Comparison of ENCODE assay signal across 8 cellular contexts in genomic region chr5:10562202-10563131, GRCh38. TPM values are rescaled to one million over a fixed set of nuclear protein-coding genes. Genes with fewer than 3 reads are reported as not detected.
DNase-seq lines count a peak whose midpoint lies in the region; ATAC-seq and TF ChIP-seq lines count a peak whose summit lies in the region.

No MANE protein-coding gene starts in this region.

- H3K27me3 ChIP-seq in adipocyte (replicated peaks; ENCODE audit: control insufficient read depth, insufficient read depth, low read length): no peaks in the 10 kb centered on the region

- DNase-seq in activated CD4-positive, alpha-beta T cell treated with anti-CD3 and anti-CD28 coated beads for 36 hours: no peak
- no peak for DNase-seq in activated CD4-positive, alpha-beta T cell treated with anti-CD3 and anti-CD28 coated beads for 4 hours
- DNase-seq in adipocyte (ENCODE audit: low read depth) (no peak), osteocyte (ENCODE audit: extremely low spot score, unreplicated experiment) (no peak), NCI-H187 treated with DMSO at 0.1 percent for 48 hours (lab: John Stamatoyannopoulos, UW) (no peak), RPMI8226 (no peak), SIG-M5 treated with dmso at 0.1 percent for 504 hours (lab: John Stamatoyannopoulos, UW; ENCODE audit: unreplicated experiment) (no peak)

- no peaks in the 10 kb centered on the region for H3K9me3 ChIP-seq in adipocyte (ENCODE audit: control insufficient read depth, low read length)

- peak overlapping the region; percentile 90 for H3K4me3 ChIP-seq in adipocyte (ENCODE audit: low read length)

- H3K9ac ChIP-seq in adipocyte (ENCODE audit: low read length): peak overlapping the region; percentile 78

- peaks cover 19% of the 10 kb centered on the region for H3K4me1 Mint-ChIP-seq in activated CD4-positive, alpha-beta T cell treated with anti-CD3 and anti-CD28 coated beads for 36 hours
- peaks cover 27% of the 10 kb centered on the region for H3K4me1 Mint-ChIP-seq in osteocyte (ENCODE audit: unreplicated experiment)

- H3K9me3 Mint-ChIP-seq in activated CD4-positive, alpha-beta T cell treated with anti-CD3 and anti-CD28 coated beads for 36 hours (ENCODE audit: low read depth): no peaks in the 10 kb centered on the region
- H3K9me3 Mint-ChIP-seq in osteocyte (ENCODE audit: unreplicated experiment): no peaks in the 10 kb centered on the region

- intact Hi-C loops in activated CD4-positive, alpha-beta T cell treated with anti-CD3 and anti-CD28 coated beads for 36 hours (cut with DNase I, micrococcal nuclease): loop anchor here (1.0 to 10.0 kb wide), 4 partner anchors 35 to 208 kb away; partner anchors contain the start of gene MARCHF6 (in 1 of the 2)

- peaks cover 27% of the 10 kb centered on the region for H3K4me1 ChIP-seq in adipocyte (ENCODE audit: control insufficient read depth, insufficient read depth, low read length)

- H3K36me3 Mint-ChIP-seq in activated CD4-positive, alpha-beta T cell treated with anti-CD3 and anti-CD28 coated beads for 36 hours (ENCODE audit: low read depth): peaks cover 3% of the 10 kb centered on the region
- no peaks in the 10 kb centered on the region for H3K36me3 Mint-ChIP-seq in osteocyte (ENCODE audit: unreplicated experiment)

- H3K27ac Mint-ChIP-seq in activated CD4-positive, alpha-beta T cell treated with anti-CD3 and anti-CD28 coated beads for 36 hours: no peak overlapping the region
- H3K27ac Mint-ChIP-seq in osteocyte (ENCODE audit: unreplicated experiment): no peak overlapping the region

- H3K36me3 ChIP-seq in adipocyte (ENCODE audit: control insufficient read depth, insufficient read depth, low read length, severe bottlenecking): no peaks in the 10 kb centered on the region

- CTCF ChIA-PET in activated CD4-positive, alpha-beta T cell treated with anti-CD3 and anti-CD28 coated beads for 36 hours (lab: Charles Lee): interaction anchor here (0.7 to 0.8 kb wide), 2 partner anchors 313 to 622 kb away, joined by 3 to 4 read pairs; partner anchors contain the start of gene ATPSCKMT

- POLR2A ChIA-PET in activated CD4-positive, alpha-beta T cell treated with anti-CD3 and anti-CD28 coated beads for 36 hours (lab: Charles Lee): no interaction called here

- ATAC-seq in activated CD4-positive, alpha-beta T cell treated with anti-CD3 and anti-CD28 coated beads for 36 hours: no peak
- peak; percentile 24 for ATAC-seq in HG03064 (IDR thresholded peaks at IDR 0.05; ENCODE audit: low read depth, unreplicated experiment)

- peak overlapping the region; percentile 51 for H3K4me3 Mint-ChIP-seq in activated CD4-positive, alpha-beta T cell treated with anti-CD3 and anti-CD28 coated beads for 36 hours
- peak overlapping the region; percentile 32 for H3K4me3 Mint-ChIP-seq in osteocyte (ENCODE audit: unreplicated experiment)

- TF ChIP-seq CTCF in osteocyte (IDR thresholded peaks at IDR 0.05): no peak

- H3K27me3 Mint-ChIP-seq in activated CD4-positive, alpha-beta T cell treated with anti-CD3 and anti-CD28 coated beads for 36 hours: peaks cover 13% of the 10 kb centered on the region
- H3K27me3 Mint-ChIP-seq in osteocyte (ENCODE audit: unreplicated experiment): peaks cover 5% of the 10 kb centered on the region

RNA-seq across cellular contexts. Expression of gene ANKRD33B, which starts 1.4 kb away (rescaled TPM):
- 1 to 10 TPM; 4.6 to 4.9 TPM for total RNA-seq in activated CD4-positive, alpha-beta T cell treated with anti-CD3 and anti-CD28 coated beads for 36 hours
- 0.83 and 0.94 TPM in 2 replicates for total RNA-seq in osteocyte
